ENCODE assay signal across 8 cellular contexts in genomic region chr2:99337164-99337930, GRCh38. TPM values are rescaled to one million over a fixed set of nuclear protein-coding genes. Genes with fewer than 3 reads are reported as not detected.
A peak's percentile ranks its signal among the peaks of the same experiment; 100 is the strongest.
DNase-seq lines count a peak whose midpoint lies in the region; ATAC-seq and TF ChIP-seq lines count a peak whose summit lies in the region.

Gene EIF5B, plus strand, starts transcription at chr2:99337389. Its CDS starts 166 bp downstream, at chr2:99337555.

- no peak within 1 kb of the TSS for H3K27ac Mint-ChIP-seq in activated naive CD8-positive, alpha-beta T cell treated with anti-CD3 and anti-CD28 coated beads, Interleukin-2, amount 10 ng/mL, durations not matched to agents 7 days and 5 days
- H3K27ac Mint-ChIP-seq in osteocyte (ENCODE audit: unreplicated experiment): no peak within 1 kb of the TSS

- peaks cover 8% of the 10 kb centered on the region for H3K36me3 Mint-ChIP-seq in activated naive CD8-positive, alpha-beta T cell treated with anti-CD3 and anti-CD28 coated beads, Interleukin-2, amount 10 ng/mL, durations not matched to agents 7 days and 5 days
- H3K36me3 Mint-ChIP-seq in osteocyte (ENCODE audit: unreplicated experiment): peaks cover 8% of the 10 kb centered on the region

- WGBS in thymus: under 1% methylated on average over 80 of the region's 80 CpGs

- H3K27ac ChIP-seq in thymus (ENCODE audit: low read depth): peak within 1 kb of the TSS; percentile 96

- no peaks in the 10 kb centered on the region for H3K9me3 ChIP-seq in thymus (ENCODE audit: control insufficient read depth)

- peak; percentile 65 for ATAC-seq in HG02678 (IDR thresholded peaks at IDR 0.05; ENCODE audit: unreplicated experiment)
- ATAC-seq in activated naive CD8-positive, alpha-beta T cell treated with anti-CD3 and anti-CD28 coated beads, Interleukin-2, amount 10 ng/mL, durations not matched to agents 7 days and 5 days (ENCODE audit: low read depth): peak; percentile 79

- POLR2A ChIA-PET in activated naive CD8-positive, alpha-beta T cell treated with anti-CD3 and anti-CD28 coated beads, Interleukin-2, amount 10 ng/mL, durations not matched to agents 7 days and 5 days (lab: Charles Lee): interaction anchor here (0.8 to 3.3 kb wide), 9 partner anchors 10 to 196 kb away, joined by 3 to 15 read pairs (median 5); partner anchors contain the start of genes C2orf15, LIPT1, MITD1 and MRPL30

- H3K4me1 ChIP-seq in thymus (ENCODE audit: control insufficient read depth, insufficient read depth, low read length): peaks cover 4% of the 10 kb centered on the region

- DNase-seq in NCI-H1105 (lab: John Stamatoyannopoulos, UW): peak; percentile 91
- DNase-seq in SKM-1 (lab: John Stamatoyannopoulos, UW; ENCODE audit: unreplicated experiment): peak; percentile 78
- DNase-seq in activated naive CD8-positive, alpha-beta T cell treated with anti-CD3 and anti-CD28 coated beads, Interleukin-2, amount 10 ng/mL, durations not matched to agents 7 days and 5 days: peak; percentile 92
- peak; percentile 93 to 99 (median 97) for DNase-seq in head of caudate nucleus
- DNase-seq in osteocyte (ENCODE audit: extremely low spot score, unreplicated experiment): peak; percentile 98

- H3K4me3 ChIP-seq in thymus (ENCODE audit: low read length): peak within 1 kb of the TSS; percentile 70

- intact Hi-C loops in head of caudate nucleus (cut with DNase I): loop anchor here (1.0 to 10.0 kb wide), 3 partner anchors 153 to 183 kb away; partner anchors contain the start of genes LIPT1, MITD1, MRPL30 and REV1

- no peaks in the 10 kb centered on the region for H3K36me3 ChIP-seq in thymus (ENCODE audit: control insufficient read depth, insufficient read depth)

- no peaks in the 10 kb centered on the region for H3K27me3 ChIP-seq in thymus (ENCODE audit: control insufficient read depth, insufficient read depth)

- peaks cover 33% of the 10 kb centered on the region for H3K4me1 Mint-ChIP-seq in activated naive CD8-positive, alpha-beta T cell treated with anti-CD3 and anti-CD28 coated beads, Interleukin-2, amount 10 ng/mL, durations not matched to agents 7 days and 5 days
- H3K4me1 Mint-ChIP-seq in osteocyte (ENCODE audit: unreplicated experiment): peaks cover 27% of the 10 kb centered on the region

- no peaks in the 10 kb centered on the region for H3K27me3 Mint-ChIP-seq in activated naive CD8-positive, alpha-beta T cell treated with anti-CD3 and anti-CD28 coated beads, Interleukin-2, amount 10 ng/mL, durations not matched to agents 7 days and 5 days
- no peaks in the 10 kb centered on the region for H3K27me3 Mint-ChIP-seq in osteocyte (ENCODE audit: unreplicated experiment)

- no peak within 1 kb of the TSS for H3K4me3 Mint-ChIP-seq in activated naive CD8-positive, alpha-beta T cell treated with anti-CD3 and anti-CD28 coated beads, Interleukin-2, amount 10 ng/mL, durations not matched to agents 7 days and 5 days
- no peak within 1 kb of the TSS for H3K4me3 Mint-ChIP-seq in osteocyte (ENCODE audit: unreplicated experiment)

- H3K9me3 Mint-ChIP-seq in activated naive CD8-positive, alpha-beta T cell treated with anti-CD3 and anti-CD28 coated beads, Interleukin-2, amount 10 ng/mL, durations not matched to agents 7 days and 5 days: no peaks in the 10 kb centered on the region
- H3K9me3 Mint-ChIP-seq in osteocyte (ENCODE audit: unreplicated experiment): no peaks in the 10 kb centered on the region

- TF ChIP-seq CTCF in GM12873 (IDR thresholded peaks at IDR 0.05; ENCODE audit: insufficient read depth, low read depth, low read length, missing control alignments): peak; percentile 65
- TF ChIP-seq CTCF in osteocyte (IDR thresholded peaks at IDR 0.05): peak; percentile 73

RNA-seq across cellular contexts. Expression of gene EIF5B, which starts in this region (rescaled TPM):
- total RNA-seq in activated naive CD8-positive, alpha-beta T cell treated with anti-CD3 and anti-CD28 coated beads, Interleukin-2, amount 10 ng/mL, durations not matched to agents 7 days and 5 days: 10 to 100 TPM; 40.3 to 40.9 TPM
- 35.5 and 39.8 TPM in 2 replicates for total RNA-seq in osteocyte
- 26.3 TPM for polyA plus RNA-seq in thymus

Comparison
In these comparisons a context has a peak if more than half of its experiments do, and no peak if none do; other contexts are left out.
1. Peak in every context shown above with its lines: DNase-seq, ATAC-seq, H3K4me3 ChIP-seq and H3K27ac ChIP-seq.